In the genomic region with DNA sequence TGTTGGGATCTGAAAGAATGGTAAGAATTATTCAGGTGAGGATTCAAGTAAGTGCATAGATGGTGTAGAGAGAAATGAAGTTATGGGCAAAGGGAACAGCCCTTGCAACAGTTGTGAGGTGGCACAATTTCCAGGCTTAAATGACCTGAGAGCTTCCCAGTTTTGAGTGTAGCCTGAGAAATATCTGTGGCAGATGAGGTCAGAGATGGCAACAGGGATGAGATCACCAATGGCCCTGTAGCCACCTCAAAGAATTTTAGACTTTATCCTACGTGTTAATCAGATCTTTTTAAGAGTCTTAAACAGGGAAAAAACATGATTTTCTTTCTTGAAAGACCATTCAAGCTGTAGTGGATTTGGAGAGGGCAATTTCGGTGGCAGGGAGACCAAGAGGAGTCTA, we compare ENCODE assay signal across 11 cellular contexts. TPM values are rescaled to one million over a fixed set of nuclear protein-coding genes. Genes with fewer than 3 reads are reported as not detected.
DNase-seq lines count a peak whose midpoint lies in the region; ATAC-seq lines count a peak whose summit lies in the region.
"Had no signal": no experiment of that assay in that cellular context is flagged by ENCODE, and none has a peak within 500 bp of the region (broad histone marks: within the 10 kb centered on the region; RNA-seq: fewer than 3 reads in every experiment).

No MANE protein-coding gene starts in this region.

- H2BK12ac ChIP-seq in mesenchymal stem cell (ENCODE audit: low read length in 2 of 2), result no peak overlapping the region

- H3K4me2 ChIP-seq in mesenchymal stem cell (ENCODE audit: low read length, poor library complexity, severe bottlenecking) (peak overlapping the region; percentile 4), Karpas-422 (ENCODE audit: low read depth, low read length, poor library complexity, severe bottlenecking) (no peak overlapping the region)

- H3K4me1 Mint-ChIP-seq in activated CD4-positive, alpha-beta memory T cell treated with anti-CD3 and anti-CD28 coated beads for 36 hours (ENCODE audit: low read depth), result peaks cover 46% of the 10 kb centered on the region

- peaks cover 30% of the 10 kb centered on the region for H3K36me3 Mint-ChIP-seq in activated CD4-positive, alpha-beta memory T cell treated with anti-CD3 and anti-CD28 coated beads for 36 hours

- ATAC-seq in HG02981 (IDR thresholded peaks at IDR 0.05; ENCODE audit: unreplicated experiment) (no peak), GM21529 (IDR thresholded peaks at IDR 0.05; ENCODE audit: unreplicated experiment) (no peak)

- H3K9ac ChIP-seq in mesenchymal stem cell (ENCODE audit: low read length) (no peak overlapping the region), Karpas-422 (ENCODE audit: low read length) (no peak overlapping the region)

- H2BK5ac ChIP-seq in mesenchymal stem cell (ENCODE audit: low read depth, low read length, poor library complexity, severe bottlenecking), result no peak overlapping the region

- no peaks in the 10 kb centered on the region for H3K9me3 Mint-ChIP-seq in activated CD4-positive, alpha-beta memory T cell treated with anti-CD3 and anti-CD28 coated beads for 36 hours

- H3K79me2 ChIP-seq in Karpas-422 (ENCODE audit: low read length), result peaks cover 41% of the 10 kb centered on the region

- H3K18ac ChIP-seq in mesenchymal stem cell (ENCODE audit: low read depth in 1 of 2, low read length in 2 of 2), result no peak overlapping the region

- H3K27me3 Mint-ChIP-seq in activated CD4-positive, alpha-beta memory T cell treated with anti-CD3 and anti-CD28 coated beads for 36 hours, result no peaks in the 10 kb centered on the region

- H3K4me1 ChIP-seq in mesenchymal stem cell (ENCODE audit: control insufficient read depth, insufficient read depth, low read depth, low read length) (peaks cover 7% of the 10 kb centered on the region), Karpas-422 (ENCODE audit: low read length) (peaks cover 28% of the 10 kb centered on the region)

- H2AFZ ChIP-seq in mesenchymal stem cell (ENCODE audit: low read depth, low read length) (no peak overlapping the region), Karpas-422 (ENCODE audit: low read length) (no peak overlapping the region)

- peak overlapping the region; percentile 97 for H3K27ac Mint-ChIP-seq in activated CD4-positive, alpha-beta memory T cell treated with anti-CD3 and anti-CD28 coated beads for 36 hours

- H4K8ac ChIP-seq in mesenchymal stem cell (ENCODE audit: low read length), result no peak overlapping the region

- peaks cover 7 to 31% of the 10 kb centered on the region in 2 experiments for H3K36me3 ChIP-seq in mesenchymal stem cell (ENCODE audit: control insufficient read depth in 1 of 2, insufficient read depth in 2 of 2, low read depth in 1 of 2, low read length in 2 of 2)
- H3K36me3 ChIP-seq in Karpas-422 (ENCODE audit: insufficient read depth, low read length), result peaks cover 17% of the 10 kb centered on the region

- H3K14ac ChIP-seq in mesenchymal stem cell (ENCODE audit: low read length in 2 of 2), result no peak overlapping the region

- no peaks in the 10 kb centered on the region for H3K9me2 ChIP-seq in Karpas-422 (replicated peaks; ENCODE audit: insufficient read depth, low read length)

- H3K4me3 ChIP-seq in mesenchymal stem cell (ENCODE audit: insufficient read depth in 1 of 2, low read depth in 1 of 2, low read length in 2 of 2), result peak overlapping the region in 1 of 2 experiments; percentile 90
- no peak overlapping the region for H3K4me3 ChIP-seq in Karpas-422 (ENCODE audit: low read length)

- no peak overlapping the region for H2AK5ac ChIP-seq in mesenchymal stem cell (ENCODE audit: low read length, severe bottlenecking)

- H4K91ac ChIP-seq in mesenchymal stem cell (ENCODE audit: low read length), result no peak overlapping the region

- H3K27ac ChIP-seq in mesenchymal stem cell (ENCODE audit: low read length, poor library complexity, severe bottlenecking) (no peak overlapping the region), Karpas-422 (ENCODE audit: low read length) (no peak overlapping the region)

- CTCF ChIA-PET in activated CD4-positive, alpha-beta memory T cell treated with anti-CD3 and anti-CD28 coated beads for 36 hours (lab: Charles Lee), result interaction anchor here (1.2 kb wide), 1 partner anchor 267 kb away, joined by 4 read pairs; no protein-coding TSS in a partner anchor

- DNase-seq in AG20443 (ENCODE audit: low spot score) (peak; percentile 40), EH (ENCODE audit: low read depth) (peak; percentile 34), mesenchymal stem cell (peak; percentile 37), NCI-H526 (lab: John Stamatoyannopoulos, UW) (no peak), Karpas-422 (no peak)
- DNase-seq in activated CD4-positive, alpha-beta memory T cell treated with anti-CD3 and anti-CD28 coated beads for 36 hours, result no peak
- DNase-seq: DMS 273 treated with DMSO at 0.1 percent for 48 hours, KBM-7, NCI-H82 had no signal

- peaks cover 22% of the 10 kb centered on the region for H3K79me1 ChIP-seq in mesenchymal stem cell (replicated peaks; ENCODE audit: low read length, poor library complexity, severe bottlenecking)

- no peak overlapping the region for H3K23ac ChIP-seq in mesenchymal stem cell (ENCODE audit: low read length in 2 of 2)

- H3K4ac ChIP-seq in mesenchymal stem cell (ENCODE audit: low read depth in 1 of 2, low read length in 2 of 2), result no peak overlapping the region

- H3K9me3 ChIP-seq in mesenchymal stem cell (ENCODE audit: control insufficient read depth, low read length), result no peaks in the 10 kb centered on the region
- no peaks in the 10 kb centered on the region for H3K9me3 ChIP-seq in Karpas-422 (ENCODE audit: low read length)

- peak overlapping the region; percentile 95 for H3K4me3 Mint-ChIP-seq in activated CD4-positive, alpha-beta memory T cell treated with anti-CD3 and anti-CD28 coated beads for 36 hours

- no peak overlapping the region for H2BK120ac ChIP-seq in mesenchymal stem cell (ENCODE audit: low read depth, low read length)

- WGBS in mesenchymal stem cell, result 100% methylated on average over 2 of the region's 2 CpGs

- no peak overlapping the region for H2BK15ac ChIP-seq in mesenchymal stem cell (ENCODE audit: low read depth, poor library complexity, severe bottlenecking)

- H3K27me3 ChIP-seq in mesenchymal stem cell (ENCODE audit: control insufficient read depth in 1 of 2, insufficient read depth in 1 of 2, low read length in 2 of 2), result no peaks in the 10 kb centered on the region
- no peaks in the 10 kb centered on the region for H3K27me3 ChIP-seq in Karpas-422 (ENCODE audit: low read length)

- intact Hi-C loops in activated CD4-positive, alpha-beta memory T cell treated with anti-CD3 and anti-CD28 coated beads for 36 hours (cut with micrococcal nuclease), result loop anchor here (5.0 kb wide), 2 partner anchors 107 to 387 kb away; a partner anchor contains a TSS

- POLR2A ChIA-PET in activated CD4-positive, alpha-beta memory T cell treated with anti-CD3 and anti-CD28 coated beads for 36 hours (lab: Charles Lee), result interaction anchor here (0.6 kb wide), 1 partner anchor 23 kb away, joined by 3 read pairs; no protein-coding TSS in a partner anchor

- H4K20me1 ChIP-seq in Karpas-422 (ENCODE audit: insufficient read depth, low read depth, low read length), result peaks cover 6% of the 10 kb centered on the region; the same call in 1 of the 2 replicates

RNA-seq across cellular contexts. Expression of a gene that starts 1.9 kb away (rescaled TPM):
- 10 to 100 TPM; 19.9 to 20.4 TPM for total RNA-seq in activated CD4-positive, alpha-beta memory T cell treated with anti-CD3 and anti-CD28 coated beads for 36 hours
- polyA plus RNA-seq in mesenchymal stem cell (2013, experiment 1 of 2), result 4.4 TPM
- 4.3 TPM for polyA plus RNA-seq in mesenchymal stem cell (2013, experiment 2 of 2)
- 20.1 and 22.5 TPM in 2 replicates for total RNA-seq in Karpas-422 (2014; rRNA removed; shearing (Covaris generic); ENCODE audit: low replicate concordance)

Comparison
In these comparisons a context has a peak if more than half of its experiments do, and no peak if none do; other contexts are left out.
1. DNase-seq: peak in AG20443 (single experiment), EH (single experiment) and mesenchymal stem cell (single experiment); none in activated CD4-positive, alpha-beta memory T cell treated with anti-CD3 and anti-CD28 coated beads for 36 hours (single experiment), NCI-H526 (0 of 2) and Karpas-422 (single experiment).